ENCODE assay signal across 8 cellular contexts in genomic region chr3:20041197-20041780, GRCh38. TPM values are rescaled to one million over a fixed set of nuclear protein-coding genes. Genes with fewer than 3 reads are reported as not detected.
A peak's percentile ranks its signal among the peaks of the same experiment; 100 is the strongest.
DNase-seq lines count a peak whose midpoint lies in the region; ATAC-seq and TF ChIP-seq lines count a peak whose summit lies in the region.

No MANE protein-coding gene starts in this region.

- H3K36me3 ChIP-seq in kidney epithelial cell (ENCODE audit: control insufficient read depth, insufficient read depth, low read length) = no peaks in the 10 kb centered on the region

- DNase-seq in DMS53 (lab: John Stamatoyannopoulos, UW) (peak; percentile 70), DMS53 treated with DMSO at 0.1 percent for 48 hours (lab: John Stamatoyannopoulos, UW; ENCODE audit: unreplicated experiment) (no peak), NCI-H2029 (lab: John Stamatoyannopoulos, UW) (peak; percentile 88), cerebellar cortex (ENCODE audit: low spot score) (peak; percentile 92), kidney epithelial cell (ENCODE audit: low read depth) (no peak)
- peak; percentile 53 for DNase-seq in activated CD4-positive, CD25-positive, alpha-beta regulatory T cell treated with anti-CD3 and anti-CD28 coated beads, Interleukin-2, amount 50 U/mL, for 16 hours (ENCODE audit: low read depth, low spot score)
- peak; percentile 90 for DNase-seq in stimulated activated CD4-positive, alpha-beta T cell treated with anti-CD3 and anti-CD28 coated beads, Interleukin-15, amount 100 ng/mL, for 24 hours

- H3K27me3 ChIP-seq in kidney epithelial cell (ENCODE audit: control insufficient read depth, insufficient read depth, low read length) = no peaks in the 10 kb centered on the region

- peak overlapping the region; percentile 55 for H3K4me3 ChIP-seq in kidney epithelial cell (ENCODE audit: low read depth, low read length)

- ATAC-seq in HG02884 (IDR thresholded peaks at IDR 0.05; ENCODE audit: unreplicated experiment) = peak; percentile 41

- TF ChIP-seq CTCF in kidney epithelial cell (IDR thresholded peaks at IDR 0.05; ENCODE audit: insufficient read depth, low read length, poor library complexity, severe bottlenecking) = no peak

RNA-seq across cellular contexts. Expression of gene KAT2B, which starts 1.0 kb away (rescaled TPM):
- 1.8 and 2.2 TPM in 2 replicates for total RNA-seq in kidney epithelial cell

RNA-seq across cellular contexts. Expression of gene PP2D1, which starts 29.2 kb away (rescaled TPM):
- total RNA-seq in kidney epithelial cell = not detected in 2 replicates

Comparison
In these comparisons a context has a peak if more than half of its experiments do, and no peak if none do; other contexts are left out.
1. DNase-seq: peak in DMS53 (single experiment), NCI-H2029 (single experiment), activated CD4-positive, CD25-positive, alpha-beta regulatory T cell treated with anti-CD3 and anti-CD28 coated beads, Interleukin-2, amount 50 U/mL, for 16 hours (single experiment), cerebellar cortex (single experiment) and stimulated activated CD4-positive, alpha-beta T cell treated with anti-CD3 and anti-CD28 coated beads, Interleukin-15, amount 100 ng/mL, for 24 hours (single experiment); none in DMS53 treated with DMSO at 0.1 percent for 48 hours (single experiment) and kidney epithelial cell (single experiment).